In the genomic region with DNA sequence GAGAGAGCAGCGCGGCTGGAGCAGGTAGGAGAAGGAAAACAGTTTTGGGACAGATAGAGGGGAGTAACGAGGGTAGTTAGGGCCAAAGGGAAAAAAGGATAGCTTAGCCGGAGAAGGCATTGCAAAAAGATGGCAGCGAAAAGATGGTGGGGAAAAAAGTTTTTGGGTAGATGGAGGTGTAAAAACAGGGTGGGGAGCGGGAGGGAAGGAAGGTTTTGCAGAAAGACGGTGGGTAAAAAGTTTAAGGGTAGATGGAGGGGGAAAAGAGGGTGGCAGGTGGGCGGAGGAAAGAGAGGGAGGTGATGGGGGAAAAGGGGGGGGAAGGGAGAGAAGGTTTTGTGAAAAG, we compare ENCODE assay signal across 7 cellular contexts.
DNase-seq lines count a peak whose midpoint lies in the region; ATAC-seq, FAIRE-seq and TF ChIP-seq lines count a peak whose summit lies in the region.
"Not testable (repeated sequence)": the region's sequence is repeated elsewhere in the genome, so short reads cannot be mapped to it uniquely, and the experiment has no call there.

No MANE protein-coding gene starts in this region.

- H4K91ac ChIP-seq in H9 (ENCODE audit: insufficient read length, low read depth, low read length) = not testable (repeated sequence)

- BruUV-seq in HepG2 (replicated peaks; lab: Mats Ljungman, UMichigan) = not testable (repeated sequence)

- H4K5ac ChIP-seq in H9 (ENCODE audit: insufficient read length, low read depth, low read length) = not testable (repeated sequence)

- H4K8ac ChIP-seq in H9 (replicated peaks; ENCODE audit: insufficient read length, low read depth, low read length) = not testable (repeated sequence)

- not testable (repeated sequence) for H2BK15ac ChIP-seq in H9 (ENCODE audit: low read depth, low read length)

- CTCF ChIA-PET in HepG2 (lab: Yijun Ruan, JAX; ENCODE audit: low intra/inter-chr PET ratio, low total read pairs) = not testable (repeated sequence)

- ATAC-seq in HepG2 = not testable (repeated sequence)

- H3K4me2 ChIP-seq in H9 (ENCODE audit: insufficient read depth, insufficient read length, low read length); HepG2 (ENCODE audit: low read depth, low read length): not testable (repeated sequence)

- DNase-seq in H9; SJCRH30; HepG2 (ENCODE audit: low spot score); neural crest cell (ENCODE audit: low read depth, low spot score); progenitor cell of endocrine pancreas (ENCODE audit: low spot score, unreplicated experiment): not testable (repeated sequence)
- DNase-seq in endodermal cell = peak; percentile 37

- H3K4me1 Mint-ChIP-seq in H9 (peaks cover 26 to 33% of the 10 kb centered on the region in 2 experiments), endodermal cell (peaks cover 15% of the 10 kb centered on the region), neural crest cell (peaks cover 30% of the 10 kb centered on the region), progenitor cell of endocrine pancreas (ENCODE audit: low read depth) (peaks cover 12% of the 10 kb centered on the region)

- TF ChIP-seq EP300 in HepG2 (IDR thresholded peaks at IDR 0.05; ENCODE audit: low read depth in 2 of 2, low read length in 2 of 2); HepG2 (CRISPR knock-in tag; IDR thresholded peaks at IDR 0.05; ENCODE audit: borderline replicate concordance): not testable (repeated sequence)

- H3K18ac ChIP-seq in H9 (ENCODE audit: insufficient read length, low read depth, low read length) = not testable (repeated sequence)

- not testable (repeated sequence) for H3K14ac ChIP-seq in H9 (ENCODE audit: insufficient read depth, low read length)

- not testable (repeated sequence) for H2BK120ac ChIP-seq in H9 (ENCODE audit: low read depth, low read length, poor library complexity, severe bottlenecking)

- not testable (repeated sequence) for H2AK5ac ChIP-seq in H9 (ENCODE audit: insufficient read length, low read length)

- H3K9ac ChIP-seq in H9 (ENCODE audit: extremely low read depth, insufficient read length, low read length) (peak overlapping the region; percentile 75), HepG2 (ENCODE audit: insufficient read depth, low read depth, low read length) (peak overlapping the region; percentile 71; the same call in 1 of the 2 replicates)
- H3K9ac ChIP-seq in endodermal cell (ENCODE audit: extremely low read depth, low read length, poor library complexity, severe bottlenecking) = not testable (repeated sequence)

- not testable (repeated sequence) for FAIRE-seq in HepG2 (lab: Jason Lieb, UNC)

- not testable (repeated sequence) for TF ChIP-seq POLR2A in HepG2 (IDR thresholded peaks at IDR 0.05; ENCODE audit: insufficient read depth in 1 of 2, low read depth in 2 of 2, low read length in 2 of 2)

- not testable (repeated sequence) for H3K23ac ChIP-seq in H9 (ENCODE audit: insufficient read length, low read depth, low read length)

- not testable (repeated sequence) for H3K9me3 Mint-ChIP-seq in H9; endodermal cell; neural crest cell; progenitor cell of endocrine pancreas (ENCODE audit: low read depth)

- H3K23me2 ChIP-seq in H9 (ENCODE audit: insufficient read length, low read depth, low read length, poor library complexity, severe bottlenecking) = not testable (repeated sequence)

- H3K4me3 Mint-ChIP-seq in H9; endodermal cell; neural crest cell; progenitor cell of endocrine pancreas (ENCODE audit: low read depth): not testable (repeated sequence)

- not testable (repeated sequence) for H3K9me3 ChIP-seq in H9 (ENCODE audit: control insufficient read depth, low read depth, low read length); SJCRH30 (replicated peaks); endodermal cell (ENCODE audit: control insufficient read depth, low read length); HepG2 (ENCODE audit: low read length)

- intact Hi-C loops in HepG2 (cut with micrococcal nuclease; ENCODE audit: unreplicated experiment) = loop anchor here (5.0 kb wide), 2 partner anchors 66 to 124 kb away; no protein-coding TSS in a partner anchor

- TF ChIP-seq CTCF in H9 (conservative IDR thresholded peaks at IDR 0.05); endodermal cell (conservative IDR thresholded peaks at IDR 0.05); HepG2 (CRISPR knock-in tag; IDR thresholded peaks at IDR 0.05); neural crest cell (conservative IDR thresholded peaks at IDR 0.05); progenitor cell of endocrine pancreas (IDR thresholded peaks at IDR 0.05; ENCODE audit: unreplicated experiment): not testable (repeated sequence)

- H3K36me3 Mint-ChIP-seq in H9 (ENCODE audit: insufficient read depth in 1 of 3, low read depth in 3 of 3); endodermal cell (ENCODE audit: low read depth); neural crest cell (ENCODE audit: low read depth); progenitor cell of endocrine pancreas (ENCODE audit: insufficient read depth): not testable (repeated sequence)

- not testable (repeated sequence) for H3K27me3 ChIP-seq in H9 (ENCODE audit: insufficient read depth, low read length); SJCRH30; endodermal cell (ENCODE audit: control insufficient read depth, insufficient read depth, low read length, poor library complexity, severe bottlenecking); HepG2 (ENCODE audit: control insufficient read depth in 1 of 2, insufficient read depth in 2 of 2, low read length in 2 of 2)

- H3K4ac ChIP-seq in H9 (ENCODE audit: low read depth, low read length) = not testable (repeated sequence)

- not testable (repeated sequence) for H3K79me1 ChIP-seq in H9 (ENCODE audit: insufficient read depth, low read depth, low read length, poor library complexity, severe bottlenecking)

- not testable (repeated sequence) for H2BK20ac ChIP-seq in H9 (ENCODE audit: low read depth, low read length, poor library complexity, severe bottlenecking)

- not testable (repeated sequence) for H3K36me3 ChIP-seq in SJCRH30; endodermal cell (ENCODE audit: control insufficient read depth, insufficient read depth, low read length); HepG2 (replicated peaks in 1 of 2; ENCODE audit: control insufficient read depth in 1 of 2, insufficient read depth in 2 of 2, low read length in 2 of 2)

- not testable (repeated sequence) for H2AFZ ChIP-seq in H9 (ENCODE audit: low read length); HepG2 (ENCODE audit: low read length)

- H3K27ac ChIP-seq in H9 (ENCODE audit: insufficient read length, low read depth, low read length); SJCRH30; endodermal cell (ENCODE audit: low read depth, low read length): not testable (repeated sequence)
- peak overlapping the region; percentile 67 for H3K27ac ChIP-seq in HepG2 (ENCODE audit: extremely low read length, insufficient read depth, low read length)

- not testable (repeated sequence) for H3K27me3 Mint-ChIP-seq in H9 (ENCODE audit: low read depth); endodermal cell (ENCODE audit: insufficient read depth); progenitor cell of endocrine pancreas
- H3K27me3 Mint-ChIP-seq in neural crest cell (ENCODE audit: low read depth) = peaks cover 19% of the 10 kb centered on the region

- peak overlapping the region; percentile 37 for H3K4me3 ChIP-seq in SJCRH30
- not testable (repeated sequence) for H3K4me3 ChIP-seq in endodermal cell (ENCODE audit: low read length)
- peak overlapping the region; percentile 55 for H3K4me3 ChIP-seq in iPS-11a (ENCODE audit: low read depth, low read length)
- peak overlapping the region; percentile 53 to 71 (median 65) for H3K4me3 ChIP-seq in HepG2 (replicated peaks in 1 of 3; ENCODE audit: insufficient read depth in 1 of 3, low read depth in 2 of 3, low read length in 3 of 3)

- not testable (repeated sequence) for H3K56ac ChIP-seq in H9 (ENCODE audit: insufficient read length, low read depth, low read length)

- not testable (repeated sequence) for H3T11ph ChIP-seq in H9 (ENCODE audit: low read length)

- H3K4me1 ChIP-seq in H9 (ENCODE audit: insufficient read depth, low read length); SJCRH30; endodermal cell (ENCODE audit: control insufficient read depth, insufficient read depth, low read length); HepG2 (ENCODE audit: insufficient read depth, low read length): not testable (repeated sequence)

- not testable (repeated sequence) for H2BK5ac ChIP-seq in H9 (ENCODE audit: insufficient read length, low read length)

- POLR2A ChIA-PET in HepG2 (lab: Yijun Ruan, JAX) = interaction anchor here (1.1 to 1.3 kb wide), 2 partner anchors 43 to 174 kb away, joined by 5 to 6 read pairs; a partner anchor contains a TSS

- H3K79me2 ChIP-seq in H9 (ENCODE audit: insufficient read depth, low read length) = not testable (repeated sequence)
- H3K79me2 ChIP-seq in HepG2 (ENCODE audit: insufficient read depth, low read length) = peaks cover 53% of the 10 kb centered on the region

- in situ Hi-C loops in HepG2 (cut with HindIII; ENCODE audit: extremely low pct_ligation_motif_present, low pct_unique_long_range_greater_than_20kb) = not testable (repeated sequence)

- H4K20me1 ChIP-seq in H9 (ENCODE audit: control insufficient read depth, insufficient read depth, insufficient read length); HepG2 (ENCODE audit: insufficient read depth, low read length): not testable (repeated sequence)

- H2BK12ac ChIP-seq in H9 (ENCODE audit: insufficient read length, low read depth, low read length) = not testable (repeated sequence)

- 0 out of 7 replicates have a peak overlapping the region, but pooled peaks of 1 of the 3 experiments have one; percentile 34 for H3K27ac Mint-ChIP-seq in H9
- not testable (repeated sequence) for H3K27ac Mint-ChIP-seq in endodermal cell
- peak overlapping the region; percentile 76 for H3K27ac Mint-ChIP-seq in neural crest cell (ENCODE audit: unreplicated experiment)
- H3K27ac Mint-ChIP-seq in progenitor cell of endocrine pancreas = peak overlapping the region; percentile 16

- not testable (repeated sequence) for TF ChIP-seq RAD21 in HepG2 (CRISPR knock-in tag; IDR thresholded peaks at IDR 0.05)

- no CpG with 5 or more reads among the region's 8 CpGs for WGBS in H9 (ENCODE audit: extremely low coverage, insufficient read length, low lambda C conversion rate)
- whole genome bisulfite sequencing in endodermal cell (ENCODE audit: insufficient coverage in 1 of 2, insufficient read length in 1 of 2), 2 experiments = 79 to 92% methylated on average over 8 of the region's 8 CpGs
- WGBS in HepG2 (ENCODE audit: low lambda C conversion rate) = 20% methylated on average over 8 of the region's 8 CpGs
